Comparison of ENCODE assay signal across 13 cellular contexts in the genomic region with DNA sequence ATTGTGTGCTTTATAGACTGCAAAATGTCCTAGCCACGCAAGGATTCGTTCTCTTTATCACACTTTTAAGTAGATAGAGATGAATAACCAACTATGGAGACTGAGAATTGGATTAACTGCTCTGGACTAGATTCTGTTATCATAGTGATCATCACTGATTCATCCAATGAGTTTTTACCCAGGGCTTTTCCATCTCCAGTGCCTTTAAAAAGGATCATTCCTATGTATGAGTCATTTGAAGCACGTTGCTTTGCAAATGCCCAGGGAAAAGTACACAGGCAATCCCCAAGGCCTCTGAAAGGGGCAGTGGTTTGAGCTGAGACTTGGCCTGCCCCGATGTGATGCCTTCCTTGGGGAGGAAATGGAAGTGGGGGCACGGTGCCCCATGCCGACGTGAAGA.
DNase-seq lines count a peak whose midpoint lies in the region; ATAC-seq and TF ChIP-seq lines count a peak whose summit lies in the region.
"Had no signal": no experiment of that assay in that cellular context is flagged by ENCODE, and none has a peak within 500 bp of the region (broad histone marks: within the 10 kb centered on the region; RNA-seq: fewer than 3 reads in every experiment).

No MANE protein-coding gene starts in this region.

- no peak overlapping the region for H3K4me3 Mint-ChIP-seq in CD4-positive, alpha-beta T cell
- no peak overlapping the region for H3K4me3 Mint-ChIP-seq in activated naive CD4-positive, alpha-beta T cell treated with anti-CD3 and anti-CD28 coated beads, Interleukin-2, amount 10 ng/mL, durations not matched to agents 7 days and 5 days
- H3K4me3 Mint-ChIP-seq: activated T-cell treated with anti-CD3 and anti-CD28 coated beads, Interleukin-2, amount 50 U/mL, for 24 hours had no signal

- no peaks in the 10 kb centered on the region for H3K27me3 ChIP-seq in brain microvascular endothelial cell (replicated peaks)
- no peaks in the 10 kb centered on the region for H3K27me3 ChIP-seq in CD4-positive, alpha-beta T cell (ENCODE audit: control insufficient read depth, insufficient read depth, low read length)
- H3K27me3 ChIP-seq: cardiac muscle cell had no signal

- in situ Hi-C loops in brain microvascular endothelial cell (cut with HindIII; ENCODE audit: low pct_ligation_motif_present, low sequenced_read_pairs): no loop called here

- H3K27ac Mint-ChIP-seq in CD4-positive, alpha-beta T cell: no peak overlapping the region
- no peak overlapping the region for H3K27ac Mint-ChIP-seq in activated naive CD4-positive, alpha-beta T cell treated with anti-CD3 and anti-CD28 coated beads, Interleukin-2, amount 10 ng/mL, durations not matched to agents 7 days and 5 days
- H3K27ac Mint-ChIP-seq: activated T-cell treated with anti-CD3 and anti-CD28 coated beads, Interleukin-2, amount 50 U/mL, for 24 hours had no signal

- POLR2A ChIA-PET in CD4-positive, alpha-beta T cell (lab: Charles Lee): no interaction called here

- H3K4me3 ChIP-seq in brain microvascular endothelial cell (ENCODE audit: low read depth, low read length): no peak overlapping the region
- H3K4me3 ChIP-seq: cardiac muscle cell, K562 had no signal

- CTCF ChIA-PET in CD4-positive, alpha-beta T cell (lab: Charles Lee): no interaction called here
- CTCF ChIA-PET in activated naive CD4-positive, alpha-beta T cell treated with anti-CD3 and anti-CD28 coated beads, Interleukin-2, amount 10 ng/mL, durations not matched to agents 7 days and 5 days (lab: Charles Lee): no interaction called here

- H3K36me3 Mint-ChIP-seq in CD4-positive, alpha-beta T cell (ENCODE audit: low read depth): no peaks in the 10 kb centered on the region
- no peaks in the 10 kb centered on the region for H3K36me3 Mint-ChIP-seq in activated naive CD4-positive, alpha-beta T cell treated with anti-CD3 and anti-CD28 coated beads, Interleukin-2, amount 10 ng/mL, durations not matched to agents 7 days and 5 days

- H3K9me3 Mint-ChIP-seq in CD4-positive, alpha-beta T cell: peaks cover 11% of the 10 kb centered on the region
- H3K9me3 Mint-ChIP-seq in activated naive CD4-positive, alpha-beta T cell treated with anti-CD3 and anti-CD28 coated beads, Interleukin-2, amount 10 ng/mL, durations not matched to agents 7 days and 5 days: peaks cover 36% of the 10 kb centered on the region

- ATAC-seq in CD4-positive, alpha-beta T cell (ENCODE audit: poor library complexity): no peak
- ATAC-seq in HG02981 (IDR thresholded peaks at IDR 0.05; ENCODE audit: unreplicated experiment): no peak
- ATAC-seq: K562 had no signal

- H3K4me1 Mint-ChIP-seq in CD4-positive, alpha-beta T cell (ENCODE audit: low read depth): no peaks in the 10 kb centered on the region
- no peaks in the 10 kb centered on the region for H3K4me1 Mint-ChIP-seq in activated naive CD4-positive, alpha-beta T cell treated with anti-CD3 and anti-CD28 coated beads, Interleukin-2, amount 10 ng/mL, durations not matched to agents 7 days and 5 days

- intact Hi-C loops in CD4-positive, alpha-beta T cell (cut with DNase I, micrococcal nuclease): no loop called here

- peak; percentile 2 for DNase-seq in AG09319 (ENCODE audit: extremely low read depth, low read depth)
- DNase-seq in M059J (ENCODE audit: low read depth): peak; percentile 87
- DNase-seq in brain microvascular endothelial cell: peak; percentile 79
- DNase-seq in kidney tubule cell (ENCODE audit: low spot score): peak; percentile 67
- DNase-seq in CD4-positive, alpha-beta T cell: no peak
- DNase-seq in activated naive CD4-positive, alpha-beta T cell treated with anti-CD3 and anti-CD28 coated beads, Interleukin-2, amount 10 ng/mL, durations not matched to agents 7 days and 5 days: no peak
- no peak for DNase-seq in SKM-1 treated with dmso at 0.1 percent for 144 hours (lab: John Stamatoyannopoulos, UW; ENCODE audit: unreplicated experiment)
- DNase-seq: activated T-cell treated with anti-CD3 and anti-CD28 coated beads, Interleukin-2, amount 50 U/mL, for 24 hours; GF-D8 had no signal

- no peak overlapping the region for H3K27ac ChIP-seq in brain microvascular endothelial cell
- H3K27ac ChIP-seq in CD4-positive, alpha-beta T cell (ENCODE audit: low read depth, low read length): no peak overlapping the region
- H3K27ac ChIP-seq: C4-2B, cardiac muscle cell had no signal

- TF ChIP-seq CTCF in AG09319 (IDR thresholded peaks at IDR 0.05; ENCODE audit: low read depth, low read length) (no peak), brain microvascular endothelial cell (IDR thresholded peaks at IDR 0.05; ENCODE audit: low read depth, low read length, missing control alignments) (no peak)
- TF ChIP-seq CTCF in CD4-positive, alpha-beta T cell (IDR thresholded peaks at IDR 0.05): no peak

- H3K9me3 ChIP-seq in CD4-positive, alpha-beta T cell (ENCODE audit: control insufficient read depth, low read length): peaks cover 15% of the 10 kb centered on the region

- no peaks in the 10 kb centered on the region for H3K27me3 Mint-ChIP-seq in CD4-positive, alpha-beta T cell
- no peaks in the 10 kb centered on the region for H3K27me3 Mint-ChIP-seq in activated naive CD4-positive, alpha-beta T cell treated with anti-CD3 and anti-CD28 coated beads, Interleukin-2, amount 10 ng/mL, durations not matched to agents 7 days and 5 days

- no peaks in the 10 kb centered on the region for H3K36me3 ChIP-seq in brain microvascular endothelial cell (replicated peaks)
- H3K36me3 ChIP-seq: cardiac muscle cell had no signal

Comparison
In these comparisons a context has a peak if more than half of its experiments do, and no peak if none do; other contexts are left out.
1. DNase-seq: peak in AG09319 (single experiment), M059J (single experiment), brain microvascular endothelial cell (single experiment) and kidney tubule cell (single experiment); none in CD4-positive, alpha-beta T cell (0 of 10), activated naive CD4-positive, alpha-beta T cell treated with anti-CD3 and anti-CD28 coated beads, Interleukin-2, amount 10 ng/mL, durations not matched to agents 7 days and 5 days (single experiment) and SKM-1 treated with dmso at 0.1 percent for 144 hours (single experiment).